In the genomic region with DNA sequence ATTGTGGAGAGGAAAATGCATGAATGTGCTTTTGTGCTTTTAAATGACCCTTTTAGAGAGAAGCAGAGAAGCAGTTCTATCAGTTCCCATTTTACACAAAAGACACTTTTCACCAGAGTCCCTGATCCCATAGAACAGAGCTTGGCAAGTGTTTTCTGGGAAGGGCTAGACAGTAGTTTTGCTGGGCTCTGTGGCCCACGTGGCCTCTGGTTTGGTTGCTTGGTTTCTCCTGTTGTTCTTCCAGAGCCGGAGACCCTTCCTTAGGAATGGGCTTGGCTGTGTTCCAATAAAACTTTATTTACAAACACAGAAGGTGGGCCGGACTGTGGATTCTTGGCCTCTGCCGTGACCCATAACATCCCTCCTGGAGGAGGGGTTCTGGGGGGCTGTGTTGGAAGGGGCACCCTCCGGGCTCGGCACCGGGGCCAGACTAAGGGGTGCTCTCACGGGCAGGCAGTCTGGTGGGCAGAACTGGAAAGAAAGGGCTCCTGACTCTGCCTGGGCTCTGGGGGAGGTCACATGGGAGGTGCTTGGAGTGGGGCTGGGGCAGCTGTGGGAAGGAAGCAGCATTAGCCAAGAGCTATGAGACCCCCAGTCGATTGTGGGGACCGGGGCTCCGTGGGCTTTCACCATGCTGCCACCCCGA, we compare ENCODE assay signal across 11 cellular contexts. TPM values are rescaled to one million over a fixed set of nuclear protein-coding genes. Genes with fewer than 3 reads are reported as not detected.
DNase-seq lines count a peak whose midpoint lies in the region; ATAC-seq and TF ChIP-seq lines count a peak whose summit lies in the region.
"Had no signal": no experiment of that assay in that cellular context is flagged by ENCODE, and none has a peak within 500 bp of the region (broad histone marks: within the 10 kb centered on the region; RNA-seq: fewer than 3 reads in every experiment).

No MANE protein-coding gene starts in this region.

- CTCF ChIA-PET in CD8-positive, alpha-beta T cell (lab: Charles Lee), result no interaction called here

- TF ChIP-seq CTCF in CD8-positive, alpha-beta T cell (IDR thresholded peaks at IDR 0.05), result no peak
- no peak for TF ChIP-seq CTCF in parathyroid adenoma (IDR thresholded peaks at IDR 0.05)

- H3K27ac ChIP-seq in CD8-positive, alpha-beta T cell (ENCODE audit: low read depth, low read length), result peak overlapping the region; percentile 45
- H3K27ac ChIP-seq in HUES64 (ENCODE audit: low read depth, low read length) (peak overlapping the region; percentile 9; the same call in 1 of the 2 replicates), caudate nucleus (ENCODE audit: low read depth, low read length) (peak overlapping the region; percentile 88), parathyroid adenoma (peak overlapping the region; percentile 76)
- H3K27ac ChIP-seq: ovary had no signal

- 85% methylated on average over 12 of the region's 12 CpGs for WGBS in HUES64

- H2AFZ ChIP-seq in parathyroid adenoma, result no peak overlapping the region

- intact Hi-C loops in CD8-positive, alpha-beta T cell (cut with DNase I, micrococcal nuclease), result no loop called here

- DNase-seq in CD8-positive, alpha-beta T cell, result no peak
- peak in 18 of 61 donors; percentile 3 to 54 (median 30) for DNase-seq in caudate nucleus (lab: John Stamatoyannopoulos, UW)
- DNase-seq in stimulated activated CD4-positive, alpha-beta T cell treated with anti-CD3 and anti-CD28 coated beads, Interleukin-12 subunit alpha, Interleukin-12 subunit beta, amount 100 ng/mL, for 4 hours, result no peak
- DNase-seq: cortex of kidney, MG63, ovary had no signal

- H3K4me3 ChIP-seq in CD8-positive, alpha-beta T cell (ENCODE audit: low read depth, low read length), result peak overlapping the region; percentile 2
- H3K4me3 ChIP-seq in HUES64 (ENCODE audit: low read length), result no peak overlapping the region; the same call in 1 of the 2 replicates
- H3K4me3 ChIP-seq in parathyroid adenoma (ENCODE audit: low read depth, low read length), result no peak overlapping the region
- H3K4me3 ChIP-seq: MG63, ovary had no signal

- no peak overlapping the region for H3K4me2 ChIP-seq in parathyroid adenoma (ENCODE audit: low read length)

- ATAC-seq in CD8-positive, alpha-beta T cell, result no peak
- ATAC-seq in GM18873 (IDR thresholded peaks at IDR 0.05; ENCODE audit: low FRiP score, unreplicated experiment), result no peak
- ATAC-seq in GM18907 (IDR thresholded peaks at IDR 0.05; ENCODE audit: unreplicated experiment), result no peak

- H3K4me1 Mint-ChIP-seq in CD8-positive, alpha-beta T cell (ENCODE audit: low read depth), result peaks cover 60% of the 10 kb centered on the region

- no peak overlapping the region for H3K9ac ChIP-seq in HUES64 (ENCODE audit: low read depth, low read length)
- no peak overlapping the region for H3K9ac ChIP-seq in parathyroid adenoma

- H3K79me2 ChIP-seq in parathyroid adenoma, result peaks cover 54% of the 10 kb centered on the region

- H3K27me3 ChIP-seq in CD8-positive, alpha-beta T cell (ENCODE audit: insufficient read depth, low read length), result no peaks in the 10 kb centered on the region
- H3K27me3 ChIP-seq in HUES64 (ENCODE audit: insufficient read depth, low read length) (no peaks in the 10 kb centered on the region), parathyroid adenoma (ENCODE audit: control insufficient read depth, insufficient read depth, low read length) (no peaks in the 10 kb centered on the region)
- H3K27me3 ChIP-seq: MG63, ovary had no signal

- H3K36me3 Mint-ChIP-seq in CD8-positive, alpha-beta T cell, result peaks cover 25% of the 10 kb centered on the region

- H3K36me3 ChIP-seq in CD8-positive, alpha-beta T cell (ENCODE audit: insufficient read depth, low read length), result peaks cover 2% of the 10 kb centered on the region
- no peaks in the 10 kb centered on the region for H3K36me3 ChIP-seq in HUES64 (ENCODE audit: insufficient read depth, low read length)
- no peaks in the 10 kb centered on the region for H3K36me3 ChIP-seq in parathyroid adenoma (ENCODE audit: control insufficient read depth, insufficient read depth, low read length)
- H3K36me3 ChIP-seq: ovary had no signal

- H3K9me3 Mint-ChIP-seq in CD8-positive, alpha-beta T cell, result no peaks in the 10 kb centered on the region

- H3K4me1 ChIP-seq in CD8-positive, alpha-beta T cell (ENCODE audit: insufficient read depth, low read length), result peaks cover 61% of the 10 kb centered on the region
- H3K4me1 ChIP-seq in HUES64 (ENCODE audit: insufficient read depth, low read length) (peaks cover 22% of the 10 kb centered on the region), parathyroid adenoma (peaks cover 46% of the 10 kb centered on the region)

- POLR2A ChIA-PET in CD8-positive, alpha-beta T cell (lab: Charles Lee), result interaction anchor here (1.0 to 1.4 kb wide), 2 partner anchors 58 to 92 kb away, joined by 3 to 4 read pairs; no protein-coding TSS in a partner anchor

- no peaks in the 10 kb centered on the region for H3K9me3 ChIP-seq in CD8-positive, alpha-beta T cell (ENCODE audit: low read length)
- H3K9me3 ChIP-seq in HUES64 (ENCODE audit: insufficient read depth, low read depth, low read length), result no peaks in the 10 kb centered on the region
- H3K9me3 ChIP-seq in parathyroid adenoma (ENCODE audit: control insufficient read depth, low read length), result no peaks in the 10 kb centered on the region
- H3K9me3 ChIP-seq: MG63, ovary had no signal

- H3K27ac Mint-ChIP-seq in CD8-positive, alpha-beta T cell, result peak overlapping the region; percentile 96

- peak overlapping the region; percentile 18 for H3K4me3 Mint-ChIP-seq in CD8-positive, alpha-beta T cell

- no peaks in the 10 kb centered on the region for H3K27me3 Mint-ChIP-seq in CD8-positive, alpha-beta T cell (ENCODE audit: low read depth)

RNA-seq across cellular contexts. Expression of a gene that starts 3.2 kb away (rescaled TPM):
- 100 to 1,000 TPM; 123 to 126 TPM for total RNA-seq in CD8-positive, alpha-beta T cell
- 26.4 TPM for polyA plus RNA-seq in HUES64 (2013, experiment 1 of 2)
- 25.6 TPM for polyA plus RNA-seq in HUES64 (2013, experiment 2 of 2)

RNA-seq across cellular contexts. Expression of a gene that starts 3.3 kb away (rescaled TPM):
- 100 to 1,000 TPM; 103 to 113 TPM for total RNA-seq in CD8-positive, alpha-beta T cell
- 233 TPM for polyA plus RNA-seq in HUES64 (2013, experiment 1 of 2)
- 223 TPM for polyA plus RNA-seq in HUES64 (2013, experiment 2 of 2)

RNA-seq across cellular contexts. Expression of a gene that starts 23.8 kb away (rescaled TPM):
- under 1 TPM; 0.33 to 0.46 TPM for total RNA-seq in CD8-positive, alpha-beta T cell
- polyA plus RNA-seq in HUES64 (2013, experiment 1 of 2), result 0.10 TPM
- 0.38 TPM for polyA plus RNA-seq in HUES64 (2013, experiment 2 of 2)
- total RNA-seq: G401, ovary had no signal
- polyA plus RNA-seq: ovary had no signal

RNA-seq across cellular contexts. Expression of a gene that starts 28.3 kb away (rescaled TPM):
- not detected for total RNA-seq in CD8-positive, alpha-beta T cell
- polyA plus RNA-seq in HUES64 (2013, experiment 1 of 2), result 0.35 TPM
- 0.19 TPM for polyA plus RNA-seq in HUES64 (2013, experiment 2 of 2)

RNA-seq across cellular contexts. Expression of a gene that starts 49.7 kb away (rescaled TPM):
- total RNA-seq in CD8-positive, alpha-beta T cell, result not detected
- not detected for polyA plus RNA-seq in HUES64 (2013, experiment 1 of 2)
- polyA plus RNA-seq in HUES64 (2013, experiment 2 of 2), result not detected
- total RNA-seq: G401 had no signal

Comparison
In these comparisons a context has a peak if more than half of its experiments do, and no peak if none do; other contexts are left out.
1. H3K27ac ChIP-seq: peak in every context shown above with its lines; median percentile 88 in caudate nucleus; 76 in parathyroid adenoma; 45 in CD8-positive, alpha-beta T cell; 9 in HUES64.